ENCODE assay signal across 17 cellular contexts in the genomic region with DNA sequence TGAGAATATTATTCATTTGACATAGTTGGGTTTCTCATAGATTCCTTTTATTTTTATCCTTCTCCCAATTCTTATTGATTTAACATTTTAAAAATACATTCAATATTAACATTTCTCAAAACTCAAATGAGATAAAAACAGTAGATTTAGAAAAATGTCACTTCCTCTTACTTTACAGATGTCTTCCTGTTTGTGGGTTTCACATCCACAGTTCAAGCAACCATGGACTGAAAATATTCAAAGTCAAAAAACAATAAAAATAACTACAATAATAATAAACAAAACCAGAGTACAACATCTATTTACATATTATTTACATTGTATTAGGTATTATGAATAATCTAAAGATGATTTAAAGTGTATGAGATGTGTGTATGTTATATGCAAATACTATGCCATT.
DNase-seq lines count a peak whose midpoint lies in the region; ATAC-seq and TF ChIP-seq lines count a peak whose summit lies in the region.
"Had no signal": no experiment of that assay in that cellular context is flagged by ENCODE, and none has a peak within 500 bp of the region (broad histone marks: within the 10 kb centered on the region; RNA-seq: fewer than 3 reads in every experiment).

No MANE protein-coding gene starts in this region.

- H3K4me1 ChIP-seq in neuronal stem cell (ENCODE audit: control insufficient read depth in 2 of 2, insufficient read depth in 1 of 2, low read depth in 1 of 2, low read length in 2 of 2) (no peaks in the 10 kb centered on the region), sigmoid colon (no peaks in the 10 kb centered on the region)
- H3K4me1 ChIP-seq: esophagus squamous epithelium, parathyroid adenoma, upper lobe of right lung had no signal

- no peaks in the 10 kb centered on the region for H3K9me3 Mint-ChIP-seq in activated naive CD4-positive, alpha-beta T cell treated with anti-CD3 and anti-CD28 coated beads, Interleukin-2, amount 10 ng/mL, durations not matched to agents 7 days and 5 days
- H3K9me3 Mint-ChIP-seq: activated naive CD8-positive, alpha-beta T cell treated with anti-CD3 and anti-CD28 coated beads, Interleukin-2, amount 50 U/mL, for 24 hours had no signal

- H2BK120ac ChIP-seq in neuronal stem cell (ENCODE audit: low read depth, low read length), result no peak overlapping the region

- intact Hi-C loops in sigmoid colon (cut with DNase I), result no loop called here

- H3K36me3 ChIP-seq in neuronal stem cell (replicated peaks in 1 of 2; ENCODE audit: control insufficient read depth in 2 of 2, insufficient read depth in 2 of 2, low read length in 2 of 2) (no peaks in the 10 kb centered on the region), sigmoid colon (no peaks in the 10 kb centered on the region)
- H3K36me3 ChIP-seq: esophagus squamous epithelium, upper lobe of right lung had no signal

- TF ChIP-seq POLR2A in sigmoid colon (IDR thresholded peaks at IDR 0.05), result no peak

- no peak overlapping the region for H2BK5ac ChIP-seq in neuronal stem cell (ENCODE audit: low read length)

- no peak overlapping the region for H3K4me2 ChIP-seq in neuronal stem cell (ENCODE audit: insufficient read depth, low read length, poor library complexity, severe bottlenecking)

- no peak overlapping the region for H3K14ac ChIP-seq in neuronal stem cell (ENCODE audit: low read length)

- H3K9me3 ChIP-seq in neuronal stem cell (replicated peaks in 1 of 2; ENCODE audit: control insufficient read depth in 2 of 2, insufficient read depth in 1 of 2, low read depth in 1 of 2, low read length in 2 of 2) (peaks cover 0 to 2% of the 10 kb centered on the region in 2 donors), sigmoid colon (no peaks in the 10 kb centered on the region)
- H3K9me3 ChIP-seq: esophagus squamous epithelium, upper lobe of right lung had no signal

- H3K23ac ChIP-seq in neuronal stem cell (ENCODE audit: low read depth, low read length, poor library complexity), result no peak overlapping the region

- H2AK5ac ChIP-seq in neuronal stem cell (ENCODE audit: low read depth, low read length), result no peak overlapping the region

- no peak overlapping the region for H2BK15ac ChIP-seq in neuronal stem cell (ENCODE audit: low read length)

- peak; percentile 89 for ATAC-seq in HG02884 (IDR thresholded peaks at IDR 0.05; ENCODE audit: unreplicated experiment)
- ATAC-seq: activated naive CD8-positive, alpha-beta T cell treated with anti-CD3 and anti-CD28 coated beads, Interleukin-2, amount 50 U/mL, for 24 hours; T-cell; upper lobe of right lung had no signal

- H3K79me1 ChIP-seq in neuronal stem cell (ENCODE audit: low read depth, low read length), result no peaks in the 10 kb centered on the region

- H3K4me1 Mint-ChIP-seq in activated naive CD4-positive, alpha-beta T cell treated with anti-CD3 and anti-CD28 coated beads, Interleukin-2, amount 10 ng/mL, durations not matched to agents 7 days and 5 days, result peaks cover 5% of the 10 kb centered on the region

- H2AFZ ChIP-seq in neuronal stem cell (ENCODE audit: low read length), result no peak overlapping the region
- H2AFZ ChIP-seq: parathyroid adenoma had no signal

- no peak overlapping the region for H3K27ac ChIP-seq in neuronal stem cell (replicated peaks; ENCODE audit: low read length)
- H3K27ac ChIP-seq in sigmoid colon, result no peak overlapping the region
- H3K27ac ChIP-seq: esophagus squamous epithelium, parathyroid adenoma, upper lobe of right lung had no signal

- H3K4ac ChIP-seq in neuronal stem cell (ENCODE audit: low read length), result no peak overlapping the region

- H3K27me3 ChIP-seq in neuronal stem cell (ENCODE audit: control insufficient read depth in 3 of 3, insufficient read depth in 3 of 3, low read depth in 1 of 3, low read length in 3 of 3), result no peaks in the 10 kb centered on the region
- no peaks in the 10 kb centered on the region for H3K27me3 ChIP-seq in sigmoid colon
- H3K27me3 ChIP-seq: esophagus squamous epithelium, upper lobe of right lung had no signal

- no peak overlapping the region for H4K91ac ChIP-seq in neuronal stem cell (ENCODE audit: low read depth, low read length, poor library complexity)

- H3K9ac ChIP-seq in neuronal stem cell (ENCODE audit: low read depth, low read length, poor library complexity), result no peak overlapping the region
- H3K9ac ChIP-seq: parathyroid adenoma had no signal

- no peaks in the 10 kb centered on the region for H3K36me3 Mint-ChIP-seq in activated naive CD4-positive, alpha-beta T cell treated with anti-CD3 and anti-CD28 coated beads, Interleukin-2, amount 10 ng/mL, durations not matched to agents 7 days and 5 days

- no peak overlapping the region for H2BK12ac ChIP-seq in neuronal stem cell (ENCODE audit: low read length)

- no peak for TF ChIP-seq CTCF in sigmoid colon (IDR thresholded peaks at IDR 0.05)

- H3K4me3 ChIP-seq in neuronal stem cell (ENCODE audit: low read length in 2 of 2) (no peak overlapping the region), sigmoid colon (no peak overlapping the region)
- H3K4me3 ChIP-seq: esophagus squamous epithelium, upper lobe of right lung had no signal

- CTCF ChIA-PET in activated naive CD4-positive, alpha-beta T cell treated with anti-CD3 and anti-CD28 coated beads, Interleukin-2, amount 10 ng/mL, durations not matched to agents 7 days and 5 days (lab: Charles Lee), result no interaction called here

- TF ChIP-seq EP300 in sigmoid colon (IDR thresholded peaks at IDR 0.05), result no peak

- H3K4me3 Mint-ChIP-seq in activated naive CD4-positive, alpha-beta T cell treated with anti-CD3 and anti-CD28 coated beads, Interleukin-2, amount 10 ng/mL, durations not matched to agents 7 days and 5 days, result no peak overlapping the region
- H3K4me3 Mint-ChIP-seq: activated naive CD8-positive, alpha-beta T cell treated with anti-CD3 and anti-CD28 coated beads, Interleukin-2, amount 50 U/mL, for 24 hours; T-cell had no signal

- no peak overlapping the region for H3K18ac ChIP-seq in neuronal stem cell (ENCODE audit: low read length)

- DNase-seq in SIG-M5 treated with dmso at 0.1 percent for 504 hours (lab: John Stamatoyannopoulos, UW; ENCODE audit: unreplicated experiment) (peak; percentile 20), SIG-M5 (lab: John Stamatoyannopoulos, UW) (no peak), Kasumi-1 (lab: John Stamatoyannopoulos, UW) (peak; percentile 36 to 58), SHP77 treated with DMSO at 0.1 percent for 48 hours (lab: John Stamatoyannopoulos, UW) (no peak), neuronal stem cell (ENCODE audit: low spot score) (no peak), sigmoid colon (no peak)
- DNase-seq in activated naive CD4-positive, alpha-beta T cell treated with anti-CD3 and anti-CD28 coated beads, Interleukin-2, amount 10 ng/mL, durations not matched to agents 7 days and 5 days, result no peak
- DNase-seq: 8988T; activated CD4-positive, CD25-positive, alpha-beta regulatory T cell treated with anti-CD3 and anti-CD28 coated beads, Interleukin-2, amount 50 U/mL, for 72 hours; activated naive CD8-positive, alpha-beta T cell treated with anti-CD3 and anti-CD28 coated beads, Interleukin-2, amount 50 U/mL, for 24 hours; activated T-cell treated with anti-CD3 and anti-CD28 coated beads for 4 hours; esophagus squamous epithelium; mesendoderm; T-cell; upper lobe of right lung had no signal

- no peak overlapping the region for H4K8ac ChIP-seq in neuronal stem cell (ENCODE audit: low read depth, low read length)

- no peak overlapping the region for H3K27ac Mint-ChIP-seq in activated naive CD4-positive, alpha-beta T cell treated with anti-CD3 and anti-CD28 coated beads, Interleukin-2, amount 10 ng/mL, durations not matched to agents 7 days and 5 days
- H3K27ac Mint-ChIP-seq: activated naive CD8-positive, alpha-beta T cell treated with anti-CD3 and anti-CD28 coated beads, Interleukin-2, amount 50 U/mL, for 24 hours; T-cell had no signal

- no peaks in the 10 kb centered on the region for H3K27me3 Mint-ChIP-seq in activated naive CD4-positive, alpha-beta T cell treated with anti-CD3 and anti-CD28 coated beads, Interleukin-2, amount 10 ng/mL, durations not matched to agents 7 days and 5 days
- H3K27me3 Mint-ChIP-seq: activated naive CD8-positive, alpha-beta T cell treated with anti-CD3 and anti-CD28 coated beads, Interleukin-2, amount 50 U/mL, for 24 hours; T-cell had no signal

Comparison
In these comparisons a context has a peak if more than half of its experiments do, and no peak if none do; other contexts are left out.
1. DNase-seq: peak in SIG-M5 treated with dmso at 0.1 percent for 504 hours (single experiment) and Kasumi-1 (2 of 2); none in SIG-M5 (single experiment), SHP77 treated with DMSO at 0.1 percent for 48 hours (single experiment), neuronal stem cell (single experiment), activated naive CD4-positive, alpha-beta T cell treated with anti-CD3 and anti-CD28 coated beads, Interleukin-2, amount 10 ng/mL, durations not matched to agents 7 days and 5 days (single experiment) and sigmoid colon (single experiment).